In genomic region chr16:77317059-77317458, GRCh38 we compare ENCODE assay signal across 17 cellular contexts.
DNase-seq lines count a peak whose midpoint lies in the region; ATAC-seq and TF ChIP-seq lines count a peak whose summit lies in the region.
"Had no signal": no experiment of that assay in that cellular context is flagged by ENCODE, and none has a peak within 500 bp of the region (broad histone marks: within the 10 kb centered on the region; RNA-seq: fewer than 3 reads in every experiment).

No MANE protein-coding gene starts in this region.

- peaks cover 2% of the 10 kb centered on the region for H3K9me3 Mint-ChIP-seq in activated CD4-positive, alpha-beta T cell treated with anti-CD3 and anti-CD28 coated beads for 36 hours (ENCODE audit: low read depth)
- H3K9me3 Mint-ChIP-seq in activated CD4-positive, alpha-beta T cell treated with anti-CD3 and anti-CD28 coated beads, Interleukin-2, amount 10 ng/mL, durations not matched to agents 7 days and 5 days: no peaks in the 10 kb centered on the region
- H3K9me3 Mint-ChIP-seq in activated naive CD8-positive, alpha-beta T cell treated with anti-CD3 and anti-CD28 coated beads, Interleukin-2, amount 50 U/mL, for 24 hours: peaks cover 1% of the 10 kb centered on the region
- no peaks in the 10 kb centered on the region for H3K9me3 Mint-ChIP-seq in activated naive CD8-positive, alpha-beta T cell treated with anti-CD3 and anti-CD28 coated beads for 36 hours
- H3K9me3 Mint-ChIP-seq: CD4-positive, alpha-beta T cell; CD8-positive, alpha-beta T cell had no signal

- intact Hi-C loops in activated CD4-positive, alpha-beta T cell treated with anti-CD3 and anti-CD28 coated beads for 36 hours (cut with DNase I, micrococcal nuclease): no loop called here
- intact Hi-C loops in Panc1 (cut with micrococcal nuclease; ENCODE audit: unreplicated experiment): no loop called here

- H3K36me3 Mint-ChIP-seq in activated CD4-positive, alpha-beta T cell treated with anti-CD3 and anti-CD28 coated beads for 36 hours (ENCODE audit: low read depth): no peaks in the 10 kb centered on the region
- no peaks in the 10 kb centered on the region for H3K36me3 Mint-ChIP-seq in activated CD4-positive, alpha-beta T cell treated with anti-CD3 and anti-CD28 coated beads, Interleukin-2, amount 10 ng/mL, durations not matched to agents 7 days and 5 days (ENCODE audit: low read depth)
- H3K36me3 Mint-ChIP-seq in activated naive CD8-positive, alpha-beta T cell treated with anti-CD3 and anti-CD28 coated beads, Interleukin-2, amount 50 U/mL, for 24 hours (ENCODE audit: low read depth): no peaks in the 10 kb centered on the region
- H3K36me3 Mint-ChIP-seq in activated naive CD8-positive, alpha-beta T cell treated with anti-CD3 and anti-CD28 coated beads for 36 hours: no peaks in the 10 kb centered on the region
- H3K36me3 Mint-ChIP-seq: CD8-positive, alpha-beta T cell had no signal

- H3K4me3 ChIP-seq in Panc1 (ENCODE audit: low read depth in 2 of 2, low read length in 2 of 2): no peak overlapping the region
- H3K4me3 ChIP-seq: A549; BLaER1 treated with 17β-estradiol and CSF1 and Interleukin-3, amounts not matched to agents 10 nM and 100 nM had no signal

- H3K36me3 ChIP-seq in Panc1 (ENCODE audit: control insufficient read depth, insufficient read depth, low read length): no peaks in the 10 kb centered on the region
- H3K36me3 ChIP-seq: BLaER1 treated with 17β-estradiol and CSF1 and Interleukin-3, amounts not matched to agents 10 nM and 100 nM had no signal

- no peaks in the 10 kb centered on the region for H3K27me3 ChIP-seq in Panc1 (ENCODE audit: control insufficient read depth, insufficient read depth, low read length)
- H3K27me3 ChIP-seq: BLaER1 treated with 17β-estradiol and CSF1 and Interleukin-3, amounts not matched to agents 10 nM and 100 nM had no signal

- no peaks in the 10 kb centered on the region for H3K9me3 ChIP-seq in Panc1 (ENCODE audit: control insufficient read depth, insufficient read depth, low read depth, low read length)
- H3K9me3 ChIP-seq: A549; BLaER1 treated with 17β-estradiol and CSF1 and Interleukin-3, amounts not matched to agents 10 nM and 100 nM; Caco-2 had no signal

- POLR2A ChIA-PET in activated CD4-positive, alpha-beta T cell treated with anti-CD3 and anti-CD28 coated beads for 36 hours (lab: Charles Lee): no interaction called here
- POLR2A ChIA-PET in activated CD4-positive, alpha-beta T cell treated with anti-CD3 and anti-CD28 coated beads, Interleukin-2, amount 10 ng/mL, durations not matched to agents 7 days and 5 days (lab: Charles Lee): no interaction called here
- POLR2A ChIA-PET in Panc1 (lab: Charles Lee): no interaction called here

- CTCF ChIA-PET in activated CD4-positive, alpha-beta T cell treated with anti-CD3 and anti-CD28 coated beads for 36 hours (lab: Charles Lee): no interaction called here
- CTCF ChIA-PET in activated CD4-positive, alpha-beta T cell treated with anti-CD3 and anti-CD28 coated beads, Interleukin-2, amount 10 ng/mL, durations not matched to agents 7 days and 5 days (lab: Charles Lee): interaction anchor here (1.2 kb wide), 1 partner anchor 13 kb away, joined by 3 read pairs; no protein-coding TSS in a partner anchor
- CTCF ChIA-PET in Panc1 (lab: Charles Lee): no interaction called here

- no peak overlapping the region for H3K4me3 Mint-ChIP-seq in activated CD4-positive, alpha-beta T cell treated with anti-CD3 and anti-CD28 coated beads for 36 hours
- no peak overlapping the region for H3K4me3 Mint-ChIP-seq in activated CD4-positive, alpha-beta T cell treated with anti-CD3 and anti-CD28 coated beads, Interleukin-2, amount 10 ng/mL, durations not matched to agents 7 days and 5 days
- H3K4me3 Mint-ChIP-seq in activated naive CD8-positive, alpha-beta T cell treated with anti-CD3 and anti-CD28 coated beads, Interleukin-2, amount 50 U/mL, for 24 hours: no peak overlapping the region
- no peak overlapping the region for H3K4me3 Mint-ChIP-seq in activated naive CD8-positive, alpha-beta T cell treated with anti-CD3 and anti-CD28 coated beads for 36 hours
- H3K4me3 Mint-ChIP-seq: B cell; CD4-positive, alpha-beta T cell; CD8-positive, alpha-beta T cell had no signal

- peak; percentile 57 for ATAC-seq in activated CD4-positive, alpha-beta T cell treated with anti-CD3 and anti-CD28 coated beads for 36 hours
- ATAC-seq in activated naive CD8-positive, alpha-beta T cell treated with anti-CD3 and anti-CD28 coated beads, Interleukin-2, amount 50 U/mL, for 24 hours: no peak
- ATAC-seq in Panc1: no peak
- ATAC-seq: A549; CD8-positive, alpha-beta T cell had no signal

- no peaks in the 10 kb centered on the region for H3K4me1 Mint-ChIP-seq in activated CD4-positive, alpha-beta T cell treated with anti-CD3 and anti-CD28 coated beads for 36 hours
- H3K4me1 Mint-ChIP-seq in activated CD4-positive, alpha-beta T cell treated with anti-CD3 and anti-CD28 coated beads, Interleukin-2, amount 10 ng/mL, durations not matched to agents 7 days and 5 days: no peaks in the 10 kb centered on the region
- no peaks in the 10 kb centered on the region for H3K4me1 Mint-ChIP-seq in activated naive CD8-positive, alpha-beta T cell treated with anti-CD3 and anti-CD28 coated beads, Interleukin-2, amount 50 U/mL, for 24 hours
- no peaks in the 10 kb centered on the region for H3K4me1 Mint-ChIP-seq in activated naive CD8-positive, alpha-beta T cell treated with anti-CD3 and anti-CD28 coated beads for 36 hours
- H3K4me1 Mint-ChIP-seq: B cell had no signal

- H3K4me1 ChIP-seq in Panc1 (ENCODE audit: control insufficient read depth, insufficient read depth, low read length): no peaks in the 10 kb centered on the region
- H3K4me1 ChIP-seq: A549; BLaER1 treated with 17β-estradiol and CSF1 and Interleukin-3, amounts not matched to agents 10 nM and 100 nM; Caco-2 had no signal

- H3K27me3 Mint-ChIP-seq in activated CD4-positive, alpha-beta T cell treated with anti-CD3 and anti-CD28 coated beads for 36 hours: peaks cover 5% of the 10 kb centered on the region
- H3K27me3 Mint-ChIP-seq in activated CD4-positive, alpha-beta T cell treated with anti-CD3 and anti-CD28 coated beads, Interleukin-2, amount 10 ng/mL, durations not matched to agents 7 days and 5 days: no peaks in the 10 kb centered on the region
- peaks cover 5% of the 10 kb centered on the region for H3K27me3 Mint-ChIP-seq in activated naive CD8-positive, alpha-beta T cell treated with anti-CD3 and anti-CD28 coated beads, Interleukin-2, amount 50 U/mL, for 24 hours
- peaks cover 8% of the 10 kb centered on the region for H3K27me3 Mint-ChIP-seq in activated naive CD8-positive, alpha-beta T cell treated with anti-CD3 and anti-CD28 coated beads for 36 hours

- in situ Hi-C loops in Panc1 (cut with HindIII; ENCODE audit: low pct_unique_long_range_greater_than_20kb, low sequenced_read_pairs): no loop called here

- H3K27ac ChIP-seq in Panc1 (ENCODE audit: low read length): peak overlapping the region; percentile 58
- H3K27ac ChIP-seq: 22Rv1; A549; BLaER1 treated with 17β-estradiol and CSF1 and Interleukin-3, amounts not matched to agents 10 nM and 100 nM; C4-2B had no signal

- no TSS peak for BruUV-seq in Panc1 (replicated peaks; lab: Mats Ljungman, UMichigan)

- no peak for DNase-seq in activated CD4-positive, alpha-beta T cell treated with anti-CD3 and anti-CD28 coated beads for 36 hours
- DNase-seq in activated CD4-positive, alpha-beta T cell treated with anti-CD3 and anti-CD28 coated beads, Interleukin-2, amount 10 ng/mL, durations not matched to agents 7 days and 5 days: no peak
- no peak for DNase-seq in activated naive CD8-positive, alpha-beta T cell treated with anti-CD3 and anti-CD28 coated beads, Interleukin-2, amount 50 U/mL, for 24 hours
- DNase-seq in activated naive CD8-positive, alpha-beta T cell treated with anti-CD3 and anti-CD28 coated beads for 36 hours: no peak
- no peak for DNase-seq in Panc1 (ENCODE audit: low read depth, low spot score)
- DNase-seq: AML-193; Caco-2; Calu3; CD4-positive, alpha-beta T cell; CD8-positive, alpha-beta T cell; DMS79 treated with DMSO at 0.1 percent for 48 hours; GF-D8 had no signal

- H3K27ac Mint-ChIP-seq in activated CD4-positive, alpha-beta T cell treated with anti-CD3 and anti-CD28 coated beads for 36 hours: no peak overlapping the region
- no peak overlapping the region for H3K27ac Mint-ChIP-seq in activated CD4-positive, alpha-beta T cell treated with anti-CD3 and anti-CD28 coated beads, Interleukin-2, amount 10 ng/mL, durations not matched to agents 7 days and 5 days
- H3K27ac Mint-ChIP-seq in activated naive CD8-positive, alpha-beta T cell treated with anti-CD3 and anti-CD28 coated beads, Interleukin-2, amount 50 U/mL, for 24 hours: peak overlapping the region; percentile 12
- H3K27ac Mint-ChIP-seq in activated naive CD8-positive, alpha-beta T cell treated with anti-CD3 and anti-CD28 coated beads for 36 hours: no peak overlapping the region
- H3K27ac Mint-ChIP-seq: B cell; CD4-positive, alpha-beta T cell; CD8-positive, alpha-beta T cell had no signal

- TF ChIP-seq CTCF in Panc1 (IDR thresholded peaks at IDR 0.05): no peak
